18 cellular contexts compared by ENCODE assay signal in the genomic region with DNA sequence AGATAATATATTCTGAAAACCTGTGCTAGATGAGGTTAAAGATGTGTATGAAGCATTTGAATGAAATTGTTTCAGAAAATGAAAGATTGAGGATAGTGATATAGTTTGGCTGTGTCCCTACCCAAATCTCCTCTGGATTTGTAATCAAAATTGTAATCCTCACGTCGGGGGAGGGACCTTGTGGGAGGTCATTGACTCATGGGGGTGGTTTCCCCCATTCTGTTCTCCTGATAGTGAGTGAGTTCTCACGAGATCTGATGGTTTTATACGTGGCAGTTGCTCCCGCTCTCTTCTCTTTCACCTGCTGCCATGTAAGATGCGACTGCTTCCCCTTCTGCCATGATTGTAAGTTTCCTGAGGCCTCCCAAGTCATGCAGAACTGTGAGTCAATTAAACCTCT. TPM values are rescaled to one million over a fixed set of nuclear protein-coding genes. Genes with fewer than 3 reads are reported as not detected.
DNase-seq lines count a peak whose midpoint lies in the region; ATAC-seq lines count a peak whose summit lies in the region.
"Had no signal": no experiment of that assay in that cellular context is flagged by ENCODE, and none has a peak within 500 bp of the region (broad histone marks: within the 10 kb centered on the region; RNA-seq: fewer than 3 reads in every experiment).

No MANE protein-coding gene starts in this region.

- H3K9me3 ChIP-seq in trophoblast cell (ENCODE audit: insufficient read depth, low read depth, low read length) = no peaks in the 10 kb centered on the region
- H3K9me3 ChIP-seq: BE2C, HAP-1 had no signal

- peak overlapping the region; percentile 30 to 68 for H3K27ac Mint-ChIP-seq in T-cell
- H3K27ac Mint-ChIP-seq in activated T-helper 17 cell treated with anti-CD3 and anti-CD28 coated beads, Interleukin-2, amount 50 U/mL, for 72 hours = peak overlapping the region; percentile 58
- H3K27ac Mint-ChIP-seq: CD8-positive, alpha-beta T cell had no signal

- H3K4me1 ChIP-seq in trophoblast cell (ENCODE audit: control insufficient read depth in 1 of 2, insufficient read depth in 2 of 2, low read length in 2 of 2) = peaks cover 0 to 2% of the 10 kb centered on the region in 2 experiments
- H3K4me1 ChIP-seq: BE2C had no signal

- CTCF ChIA-PET in T-cell (lab: Charles Lee) = interaction anchor here (0.5 to 1.2 kb wide), 4 partner anchors 51 to 330 kb away, joined by 3 to 4 read pairs (median 3); no protein-coding TSS in a partner anchor

- no peak overlapping the region for H2AFZ ChIP-seq in trophoblast cell (ENCODE audit: insufficient read depth, low read length, poor library complexity)

- no peak overlapping the region for H3K9ac ChIP-seq in trophoblast cell (ENCODE audit: low read length)

- peaks cover 5% of the 10 kb centered on the region in 2 donors for H3K27me3 Mint-ChIP-seq in T-cell
- no peaks in the 10 kb centered on the region for H3K27me3 Mint-ChIP-seq in activated T-helper 17 cell treated with anti-CD3 and anti-CD28 coated beads, Interleukin-2, amount 50 U/mL, for 72 hours

- POLR2A ChIA-PET in T-cell (lab: Charles Lee) = no interaction called here

- no peak overlapping the region for H3K4me2 ChIP-seq in trophoblast cell (ENCODE audit: low read length)

- WGBS in trophoblast cell (ENCODE audit: extremely low coverage, insufficient coverage, insufficient read length) = no CpG with 5 or more reads among the region's 6 CpGs

- no peaks in the 10 kb centered on the region for H3K79me1 ChIP-seq in trophoblast cell (ENCODE audit: low read length)

- H3K27me3 ChIP-seq in trophoblast cell (ENCODE audit: insufficient read depth, low read length) = no peaks in the 10 kb centered on the region

- H2BK120ac ChIP-seq in trophoblast cell (ENCODE audit: insufficient read depth, low read length, poor library complexity) = no peak overlapping the region

- no peak overlapping the region for H2BK5ac ChIP-seq in trophoblast cell (ENCODE audit: low read depth, low read length, poor library complexity)

- no peak overlapping the region for H3K14ac ChIP-seq in trophoblast cell (ENCODE audit: low read length)

- DNase-seq in activated effector memory CD4-positive, alpha-beta T cell treated with anti-CD3 and anti-CD28 coated beads, Interleukin-2, amount 50 U/mL, for 16 hours = peak; percentile 71
- no peak for DNase-seq in activated effector memory CD4-positive, alpha-beta T cell treated with Interleukin-2 at 50 U/mL for 16 hours
- DNase-seq in T-cell (no peak), trophoblast cell (no peak)
- DNase-seq in stimulated activated CD4-positive, alpha-beta T cell treated with anti-CD3 and anti-CD28 coated beads, Interleukin-2, amount 100 ng/mL, for 4 hours (ENCODE audit: low read depth) = peak; percentile 31
- DNase-seq: BE2C; CD8-positive, alpha-beta T cell; DMS79 treated with DMSO at 0.1 percent for 48 hours; Kasumi-1; NCI-H187 treated with DMSO at 0.1 percent for 48 hours; NCI-H2171 treated with DMSO at 0.1 percent for 48 hours; NCI-H774 had no signal

- H3K27ac ChIP-seq in trophoblast cell (ENCODE audit: low read depth, low read length) = no peak overlapping the region

- ATAC-seq in T-cell (replicated peaks in 1 of 4) (no peak), HG03342 (IDR thresholded peaks at IDR 0.05; ENCODE audit: unreplicated experiment) (no peak), HG02870 (IDR thresholded peaks at IDR 0.05; ENCODE audit: unreplicated experiment) (no peak)
- ATAC-seq in activated T-helper 17 cell treated with anti-CD3 and anti-CD28 coated beads, Interleukin-2, amount 50 U/mL, for 72 hours (replicated peaks) = peak; percentile 17
- ATAC-seq: CD8-positive, alpha-beta T cell had no signal

- no peaks in the 10 kb centered on the region for H3K9me3 Mint-ChIP-seq in T-cell
- no peaks in the 10 kb centered on the region for H3K9me3 Mint-ChIP-seq in activated T-helper 17 cell treated with anti-CD3 and anti-CD28 coated beads, Interleukin-2, amount 50 U/mL, for 72 hours
- H3K9me3 Mint-ChIP-seq: CD8-positive, alpha-beta T cell had no signal

- no peak overlapping the region for H3K4me3 ChIP-seq in trophoblast cell (ENCODE audit: low read depth, low read length)
- H3K4me3 ChIP-seq: HAP-1 had no signal

- no peak overlapping the region for H2BK12ac ChIP-seq in trophoblast cell (ENCODE audit: low read length)

- no peak overlapping the region for H3K4ac ChIP-seq in trophoblast cell (ENCODE audit: low read depth, low read length)

- no peaks in the 10 kb centered on the region for H3K36me3 ChIP-seq in trophoblast cell (ENCODE audit: control insufficient read depth in 1 of 2, insufficient read depth in 2 of 2, low read length in 2 of 2)
- H3K36me3 ChIP-seq: BE2C, HAP-1 had no signal

- no peak overlapping the region for H4K12ac ChIP-seq in trophoblast cell (ENCODE audit: low read depth, low read length)

- no peaks in the 10 kb centered on the region for H3K79me2 ChIP-seq in trophoblast cell (ENCODE audit: control insufficient read depth, insufficient read depth, low read length, poor library complexity)

- no peak overlapping the region for H4K91ac ChIP-seq in trophoblast cell (ENCODE audit: low read depth, low read length)

- no peak overlapping the region for H2AK5ac ChIP-seq in trophoblast cell (ENCODE audit: low read length)

- no peak overlapping the region for H3K4me3 Mint-ChIP-seq in T-cell
- H3K4me3 Mint-ChIP-seq in activated T-helper 17 cell treated with anti-CD3 and anti-CD28 coated beads, Interleukin-2, amount 50 U/mL, for 72 hours = peak overlapping the region; percentile 49
- H3K4me3 Mint-ChIP-seq: CD8-positive, alpha-beta T cell had no signal

- H3K4me1 Mint-ChIP-seq in T-cell = peaks cover 15 to 40% (median 21%) of the 10 kb centered on the region in 3 donors
- H3K4me1 Mint-ChIP-seq in activated T-helper 17 cell treated with anti-CD3 and anti-CD28 coated beads, Interleukin-2, amount 50 U/mL, for 72 hours = peaks cover 42% of the 10 kb centered on the region

- H3K23ac ChIP-seq in trophoblast cell (ENCODE audit: low read length) = no peak overlapping the region

- no peaks in the 10 kb centered on the region for H3K36me3 Mint-ChIP-seq in T-cell
- H3K36me3 Mint-ChIP-seq in activated T-helper 17 cell treated with anti-CD3 and anti-CD28 coated beads, Interleukin-2, amount 50 U/mL, for 72 hours (ENCODE audit: low read depth) = peaks cover 33% of the 10 kb centered on the region
- H3K36me3 Mint-ChIP-seq: CD8-positive, alpha-beta T cell had no signal

- H3K18ac ChIP-seq in trophoblast cell (ENCODE audit: low read length) = no peak overlapping the region

- no peak overlapping the region for H4K8ac ChIP-seq in trophoblast cell (ENCODE audit: low read depth, low read length)

RNA-seq across cellular contexts. Expression of gene TEX48, which starts 2.0 kb away (rescaled TPM):
- under 1 TPM in 1 of 5 donors, not detected in 4; 0.51 TPM for total RNA-seq in T-cell
- total RNA-seq in activated T-helper 17 cell treated with anti-CD3 and anti-CD28 coated beads, Interleukin-2, amount 50 U/mL, for 72 hours = under 1 TPM; 0.42 to 0.67 TPM
- not detected in 2 replicates for polyA plus RNA-seq in trophoblast cell (2013)
- total RNA-seq: CD8-positive, alpha-beta T cell; NCI-H460 had no signal
- polyA plus RNA-seq: AG04450 had no signal

RNA-seq across cellular contexts. Expression of gene TEX53, which starts 26.4 kb away (rescaled TPM):
- total RNA-seq in T-cell = not detected
- not detected for total RNA-seq in activated T-helper 17 cell treated with anti-CD3 and anti-CD28 coated beads, Interleukin-2, amount 50 U/mL, for 72 hours
- polyA plus RNA-seq in trophoblast cell (2013) = not detected in 2 replicates
- total RNA-seq: CD8-positive, alpha-beta T cell; NCI-H460 had no signal
- polyA plus RNA-seq: AG04450 had no signal

Comparison
In these comparisons a context has a peak if more than half of its experiments do, and no peak if none do; other contexts are left out.
1. DNase-seq: peak in activated effector memory CD4-positive, alpha-beta T cell treated with anti-CD3 and anti-CD28 coated beads, Interleukin-2, amount 50 U/mL, for 16 hours (single experiment) and stimulated activated CD4-positive, alpha-beta T cell treated with anti-CD3 and anti-CD28 coated beads, Interleukin-2, amount 100 ng/mL, for 4 hours (single experiment); none in activated effector memory CD4-positive, alpha-beta T cell treated with Interleukin-2 at 50 U/mL for 16 hours (single experiment), T-cell (0 of 34) and trophoblast cell (0 of 2).